ENCODE assay signal across 14 cellular contexts in genomic region chr9:136926154-136926704, GRCh38. TPM values are rescaled to one million over a fixed set of nuclear protein-coding genes. Genes with fewer than 3 reads are reported as not detected.
DNase-seq lines count a peak whose midpoint lies in the region; ATAC-seq and TF ChIP-seq lines count a peak whose summit lies in the region.
"Had no signal": no experiment of that assay in that cellular context is flagged by ENCODE, and none has a peak within 500 bp of the region (broad histone marks: within the 10 kb centered on the region; RNA-seq: fewer than 3 reads in every experiment).

No MANE protein-coding gene starts in this region.

- peaks cover 5% of the 10 kb centered on the region for H3K27me3 Mint-ChIP-seq in GM23338 (ENCODE audit: insufficient read depth, low read depth, poor library complexity)
- H3K27me3 Mint-ChIP-seq: activated CD4-positive, alpha-beta memory T cell treated with anti-CD3 and anti-CD28 coated beads for 36 hours; CD4-positive, CD25-positive, alpha-beta regulatory T cell had no signal

- H3K9me2 ChIP-seq in GM23338 (ENCODE audit: insufficient read depth): no peaks in the 10 kb centered on the region

- H3K27ac Mint-ChIP-seq in GM23338: no peak overlapping the region
- H3K27ac Mint-ChIP-seq: activated CD4-positive, alpha-beta memory T cell treated with anti-CD3 and anti-CD28 coated beads for 36 hours; CD4-positive, CD25-positive, alpha-beta regulatory T cell had no signal

- H3K36me3 ChIP-seq in GM23338 (ENCODE audit: insufficient read depth) (peaks cover 3% of the 10 kb centered on the region; the same call in 1 of the 2 replicates), brain microvascular endothelial cell (replicated peaks) (peaks cover 15% of the 10 kb centered on the region), psoas muscle (ENCODE audit: insufficient read depth in 1 of 2, low read depth in 1 of 2) (peaks cover 0 to 40% of the 10 kb centered on the region in 2 donors)

- H2AFZ ChIP-seq in GM23338: no peak overlapping the region

- intact Hi-C loops in psoas muscle (cut with DNase I): loop anchor here (5.0 kb wide), 3 partner anchors 59 to 79 kb away; partner anchors contain the start of genes EDF1 (in 1 of the 2), MAMDC4 (in 1 of the 2) and PHPT1 (in 1 of the 2)

- no peak overlapping the region for H3K4me3 ChIP-seq in GM23338
- no peak overlapping the region for H3K4me3 ChIP-seq in brain microvascular endothelial cell (ENCODE audit: low read depth, low read length)
- no peak overlapping the region for H3K4me3 ChIP-seq in psoas muscle

- no peaks in the 10 kb centered on the region for H3K4me1 Mint-ChIP-seq in GM23338

- no peak overlapping the region for H3K4me2 ChIP-seq in GM23338

- ATAC-seq in GM23338: peak; percentile 37; the same call in 2 of the 3 replicates
- no peak for ATAC-seq in psoas muscle
- no peak for ATAC-seq in GM18861 (IDR thresholded peaks at IDR 0.05; ENCODE audit: unreplicated experiment)
- ATAC-seq: PC-3 had no signal

- no peaks in the 10 kb centered on the region for H3K9me3 ChIP-seq in psoas muscle

- no peaks in the 10 kb centered on the region; the same call in 2 of the 3 replicates for H3K9me3 Mint-ChIP-seq in GM23338
- H3K9me3 Mint-ChIP-seq: activated CD4-positive, alpha-beta memory T cell treated with anti-CD3 and anti-CD28 coated beads for 36 hours; CD4-positive, CD25-positive, alpha-beta regulatory T cell; neural crest cell had no signal

- H4K20me1 ChIP-seq in GM23338 (replicated peaks; ENCODE audit: insufficient read depth): 0 out of 2 replicates have a peak, but pooled peaks cover 3% of the 10 kb centered on the region

- no peak overlapping the region for H3K4me3 Mint-ChIP-seq in GM23338
- H3K4me3 Mint-ChIP-seq: activated CD4-positive, alpha-beta memory T cell treated with anti-CD3 and anti-CD28 coated beads for 36 hours; CD4-positive, CD25-positive, alpha-beta regulatory T cell; neural crest cell had no signal

- H3F3A ChIP-seq in GM23338 (replicated peaks; ENCODE audit: low read depth): 0 out of 2 replicates have a peak, but pooled peaks cover 5% of the 10 kb centered on the region

- in situ Hi-C loops in brain microvascular endothelial cell (cut with HindIII; ENCODE audit: low pct_ligation_motif_present, low sequenced_read_pairs): loop anchor here (25.0 kb wide), 1 partner anchor 111 kb away; the partner anchor contains the start of genes ABCA2, FUT7 and NPDC1

- DNase-seq in GM23338 (ENCODE audit: low spot score) (no peak), brain microvascular endothelial cell (peak; percentile 5), psoas muscle (no peak), NCI-H1092 (lab: John Stamatoyannopoulos, UW) (no peak), NCI-H2029 (lab: John Stamatoyannopoulos, UW) (no peak)
- DNase-seq: activated CD4-positive, alpha-beta memory T cell treated with anti-CD3 and anti-CD28 coated beads for 36 hours; activated gamma-delta T cell; CD4-positive, CD25-positive, alpha-beta regulatory T cell; NCI-H1048; PC-3; substantia nigra; T-helper 9 cell had no signal

- H3K27me3 ChIP-seq in GM23338 (ENCODE audit: insufficient read depth) (no peaks in the 10 kb centered on the region), brain microvascular endothelial cell (replicated peaks) (no peaks in the 10 kb centered on the region), psoas muscle (ENCODE audit: insufficient read depth in 3 of 3, low read length in 2 of 3) (no peaks in the 10 kb centered on the region)

- no peak for TF ChIP-seq CTCF in GM23338 (conservative IDR thresholded peaks at IDR 0.05; ENCODE audit: low read depth in 2 of 2)
- peak; percentile 45 for TF ChIP-seq CTCF in brain microvascular endothelial cell (IDR thresholded peaks at IDR 0.05; ENCODE audit: low read depth, low read length, missing control alignments)
- no peak for TF ChIP-seq CTCF in psoas muscle (IDR thresholded peaks at IDR 0.05)

- H3K4me1 ChIP-seq in GM23338 (ENCODE audit: insufficient read depth) (no peaks in the 10 kb centered on the region), psoas muscle (peaks cover 56% of the 10 kb centered on the region)

- H3K79me2 ChIP-seq in GM23338 (replicated peaks; ENCODE audit: insufficient read depth): 0 out of 2 replicates have a peak, but pooled peaks cover 1% of the 10 kb centered on the region

- H3K27ac ChIP-seq in GM23338 (ENCODE audit: low read depth) (no peak overlapping the region), brain microvascular endothelial cell (no peak overlapping the region), psoas muscle (peak overlapping the region; percentile 98)

- H3K36me3 Mint-ChIP-seq in GM23338 (ENCODE audit: low read depth): peaks cover 45% of the 10 kb centered on the region

- 86 to 93% (median 87%) methylated on average over 8 to 9 of the region's 9 CpGs for WGBS in psoas muscle, 3 donors

TF ChIP-seq in GM23338, 12 proteins besides CTCF, POLR2A, EP300 and RAD21 (continues in another document):
- TF ChIP-seq STAT1 (IDR thresholded peaks at IDR 0.05; ENCODE audit: unreplicated experiment) (no peak), REST (IDR thresholded peaks at IDR 0.05; ENCODE audit: unreplicated experiment) (no peak), POLR2AphosphoS5 (IDR thresholded peaks at IDR 0.05; ENCODE audit: low read depth) (no peak), EZH2phosphoT487 (IDR thresholded peaks at IDR 0.05; ENCODE audit: unreplicated experiment) (no peak), NANOG (IDR thresholded peaks at IDR 0.05; ENCODE audit: borderline replicate concordance) (no peak), JUNB (IDR thresholded peaks at IDR 0.05; ENCODE audit: unreplicated experiment) (no peak), CREB1 (CRISPR knock-in tag; IDR thresholded peaks at IDR 0.05; ENCODE audit: low read depth) (no peak), ZNF114 (CRISPR knock-in tag; IDR thresholded peaks at IDR 0.05) (no peak), EZH2 (IDR thresholded peaks at IDR 0.05; ENCODE audit: low read depth, unreplicated experiment) (no peak), ZNF331 (CRISPR knock-in tag; IDR thresholded peaks at IDR 0.05; ENCODE audit: low read depth) (no peak)
- TF ChIP-seq, protein P1, sequence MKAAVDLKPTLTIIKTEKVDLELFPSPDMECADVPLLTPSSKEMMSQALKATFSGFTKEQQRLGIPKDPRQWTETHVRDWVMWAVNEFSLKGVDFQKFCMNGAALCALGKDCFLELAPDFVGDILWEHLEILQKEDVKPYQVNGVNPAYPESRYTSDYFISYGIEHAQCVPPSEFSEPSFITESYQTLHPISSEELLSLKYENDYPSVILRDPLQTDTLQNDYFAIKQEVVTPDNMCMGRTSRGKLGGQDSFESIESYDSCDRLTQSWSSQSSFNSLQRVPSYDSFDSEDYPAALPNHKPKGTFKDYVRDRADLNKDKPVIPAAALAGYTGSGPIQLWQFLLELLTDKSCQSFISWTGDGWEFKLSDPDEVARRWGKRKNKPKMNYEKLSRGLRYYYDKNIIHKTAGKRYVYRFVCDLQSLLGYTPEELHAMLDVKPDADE (IDR thresholded peaks at IDR 0.05): no peak

RNA-seq across cellular contexts. Expression of gene FBXW5, which starts 18.3 kb away (rescaled TPM):
- 102 and 111 TPM in 2 replicates for total RNA-seq in GM23338 (2014; rRNA removed; shearing (Covaris generic))
- polyA plus RNA-seq in GM23338 (2016; fragmentation: Nextera tagmentation; extraction: Ambion mirVana) (27.0 and 27.9 TPM in 2 replicates), psoas muscle (100 to 1,000 TPM; 202 to 261 (median 213) TPM)
- total RNA-seq in psoas muscle: 100 to 1,000 TPM; 135 to 236 (median 171) TPM

RNA-seq across cellular contexts. Expression of gene C8G, which starts 18.8 kb away (rescaled TPM):
- not detected in 2 replicates for total RNA-seq in GM23338 (2014; rRNA removed; shearing (Covaris generic))
- polyA plus RNA-seq in GM23338 (2016; fragmentation: Nextera tagmentation; extraction: Ambion mirVana) (not detected in 2 replicates), psoas muscle (1 to 10 TPM; 3.4 to 6.0 (median 4.5) TPM)
- total RNA-seq in psoas muscle: 1 to 10 TPM; 1.7 to 7.9 (median 5.9) TPM

RNA-seq across cellular contexts. Expression of gene LCN12, which starts 25.8 kb away (rescaled TPM):
- total RNA-seq in GM23338 (2014; rRNA removed; shearing (Covaris generic)): 0.69 and 2.6 TPM in 2 replicates
- 0.39 and 0.68 TPM in 2 replicates for polyA plus RNA-seq in GM23338 (2016; fragmentation: Nextera tagmentation; extraction: Ambion mirVana)
- total RNA-seq in psoas muscle: 1 to 10 TPM in 1 of 4 donors, under 1 TPM in 2, not detected in 1; 0.38 to 1.5 (median 0.48) TPM
- under 1 TPM; 0.06 to 0.17 (median 0.13) TPM for polyA plus RNA-seq in psoas muscle
- polyA plus RNA-seq: CD4-positive, CD25-positive, alpha-beta regulatory T cell had no signal

RNA-seq across cellular contexts. Expression of gene TRAF2, which starts 39.9 kb away (rescaled TPM):
- total RNA-seq in GM23338 (2014; rRNA removed; shearing (Covaris generic)): 31.5 and 39.9 TPM in 2 replicates
- 24.8 and 25.4 TPM in 2 replicates for polyA plus RNA-seq in GM23338 (2016; fragmentation: Nextera tagmentation; extraction: Ambion mirVana)
- 10 to 100 TPM in 2 of 4 donors, 1 to 10 TPM in 2; 5.4 to 13.2 (median 9.4) TPM for total RNA-seq in psoas muscle
- polyA plus RNA-seq in psoas muscle: 10 to 100 TPM in 2 of 3 donors, 1 to 10 TPM in 1; 8.6 to 15.9 (median 11.1) TPM

RNA-seq across cellular contexts. Expression of gene PTGDS, which starts 51.1 kb away (rescaled TPM):
- total RNA-seq in GM23338 (2014; rRNA removed; shearing (Covaris generic)): 1.9 TPM in 1 of 2 replicates, not detected in the other
- polyA plus RNA-seq in GM23338 (2016; fragmentation: Nextera tagmentation; extraction: Ambion mirVana) (3.1 and 5.9 TPM in 2 replicates), psoas muscle (10 to 100 TPM; 29.9 to 37.9 (median 37.8) TPM)
- total RNA-seq in psoas muscle: 100 to 1,000 TPM in 1 of 4 donors, 10 to 100 TPM in 3; 23.3 to 130 (median 74.3) TPM
- total RNA-seq: activated CD4-positive, alpha-beta memory T cell treated with anti-CD3 and anti-CD28 coated beads for 36 hours; neural crest cell; PC-3 had no signal
